8 cellular contexts compared by ENCODE assay signal in the genomic region with DNA sequence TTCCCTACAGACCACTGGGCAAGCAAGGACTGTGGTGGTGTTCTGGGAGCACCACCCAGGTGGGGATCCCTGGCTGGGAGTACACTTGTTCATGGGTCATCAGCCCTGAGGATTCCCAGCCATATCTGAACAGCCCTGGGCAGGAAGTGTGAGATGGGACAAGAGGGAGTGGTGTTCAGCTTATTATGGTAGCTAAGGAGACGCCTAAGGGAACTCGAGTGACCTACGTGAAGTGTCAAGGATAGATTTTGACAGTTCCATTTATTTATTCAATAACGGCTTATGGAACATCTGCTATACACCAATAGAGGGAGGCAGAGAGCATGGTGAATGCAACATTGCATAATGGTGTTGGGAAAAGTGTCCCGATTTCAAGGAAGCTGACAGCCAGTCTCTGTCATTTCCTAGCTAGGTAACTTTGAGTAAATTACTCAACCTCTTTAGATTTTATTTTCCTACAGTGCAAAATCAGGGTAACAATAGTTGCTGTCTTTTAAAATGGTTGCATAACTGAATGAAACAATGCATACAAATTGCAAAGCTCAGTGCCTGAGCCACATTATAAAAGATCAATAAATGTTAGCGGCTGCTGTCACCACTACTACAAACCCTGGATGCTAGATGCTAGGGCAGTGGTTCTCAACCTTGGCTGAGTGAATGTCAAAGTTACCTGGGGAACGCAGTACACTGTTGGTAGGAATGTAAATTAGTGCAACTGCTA.
DNase-seq lines count a peak whose midpoint lies in the region; ATAC-seq and TF ChIP-seq lines count a peak whose summit lies in the region.

No MANE protein-coding gene starts in this region.

- no peak overlapping the region for H3K27ac ChIP-seq in colonic mucosa
- no peak overlapping the region for H3K27ac ChIP-seq in vagina

- H3K27me3 ChIP-seq in colonic mucosa (no peaks in the 10 kb centered on the region), vagina (no peaks in the 10 kb centered on the region)

- peak; percentile 56 for TF ChIP-seq CTCF in colonic mucosa (IDR thresholded peaks at IDR 0.05)
- TF ChIP-seq CTCF in mucosa of descending colon (IDR thresholded peaks at IDR 0.05), result peak; percentile 39
- TF ChIP-seq CTCF in vagina (IDR thresholded peaks at IDR 0.05), result peak in 1 of 3 experiments; percentile 33

- H3K9ac ChIP-seq in colonic mucosa (ENCODE audit: low read depth in 2 of 2, low read length in 2 of 2), result no peak overlapping the region

- no peak for TF ChIP-seq POLR2A in vagina (IDR thresholded peaks at IDR 0.05)

- no peaks in the 10 kb centered on the region for H3K4me1 ChIP-seq in colonic mucosa
- H3K4me1 ChIP-seq in mucosa of descending colon (ENCODE audit: low read depth), result peaks cover 3% of the 10 kb centered on the region
- no peaks in the 10 kb centered on the region for H3K4me1 ChIP-seq in vagina

- H3K4me3 ChIP-seq in colonic mucosa (no peak overlapping the region), mucosa of descending colon (no peak overlapping the region), vagina (no peak overlapping the region)

- ATAC-seq in mucosa of descending colon (peak; percentile 83), GM21619 (IDR thresholded peaks at IDR 0.05; ENCODE audit: unreplicated experiment) (no peak)

- intact Hi-C loops in colonic mucosa (cut with DNase I) (loop anchor here (10.0 kb wide), 2 partner anchors 393 to 537 kb away; a partner anchor contains a TSS), mucosa of descending colon (cut with DNase I, micrococcal nuclease) (no loop called here), vagina (cut with DNase I) (no loop called here)

- H3K9me3 ChIP-seq in colonic mucosa (no peaks in the 10 kb centered on the region), mucosa of descending colon (no peaks in the 10 kb centered on the region), vagina (no peaks in the 10 kb centered on the region)

- H3K36me3 ChIP-seq in colonic mucosa (no peaks in the 10 kb centered on the region), mucosa of descending colon (ENCODE audit: low read depth) (no peaks in the 10 kb centered on the region), vagina (no peaks in the 10 kb centered on the region)

- DNase-seq in GM03348 (ENCODE audit: low spot score), result peak; percentile 65
- peak; percentile 20 for DNase-seq in MV-4-11 (lab: John Stamatoyannopoulos, UW)
- DNase-seq in colonic mucosa, result peak; percentile 26
- peak in 1 of 3 donors; percentile 44 for DNase-seq in mucosa of descending colon
- no peak for DNase-seq in vagina (ENCODE audit: extremely low spot score in 2 of 2)
- no peak for DNase-seq in NCI-H187 (lab: John Stamatoyannopoulos, UW)
- no peak for DNase-seq in T-helper 2 cell

Comparison
In these comparisons a context has a peak if more than half of its experiments do, and no peak if none do; other contexts are left out.
1. DNase-seq: peak in GM03348 (single experiment), MV-4-11 (single experiment) and colonic mucosa (single experiment); none in vagina (0 of 2), NCI-H187 (0 of 2) and T-helper 2 cell (0 of 5).